In the genomic region with DNA sequence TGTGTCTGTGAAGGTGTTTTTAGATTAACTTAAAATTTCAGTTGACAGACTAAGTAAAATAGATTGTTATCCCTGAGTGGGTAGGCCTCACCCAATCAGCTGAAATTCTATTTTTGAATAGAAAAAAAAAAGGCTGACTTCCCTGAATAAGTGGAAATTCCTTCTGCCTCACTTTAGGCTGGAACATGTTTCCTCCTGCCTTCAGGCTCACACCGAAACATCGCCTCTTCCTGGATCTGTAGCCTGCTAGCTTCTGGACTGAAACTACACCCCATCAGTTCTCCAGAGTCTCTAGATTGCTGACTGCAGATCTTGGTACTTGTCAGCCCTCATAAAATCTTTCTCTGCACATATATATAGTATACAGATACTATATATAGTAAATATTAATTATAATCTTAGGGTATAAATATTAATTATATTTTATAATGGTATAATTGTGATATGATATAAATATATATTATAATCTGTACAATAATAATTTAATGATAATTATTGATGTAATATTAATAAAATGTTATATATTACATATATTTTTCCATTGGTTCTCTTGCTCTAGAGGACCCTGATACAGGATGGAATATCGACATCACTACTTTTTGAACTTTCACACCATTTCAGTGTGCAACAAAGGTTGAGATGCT, we compare ENCODE assay signal across 22 cellular contexts. TPM values are rescaled to one million over a fixed set of nuclear protein-coding genes. Genes with fewer than 3 reads are reported as not detected.
A peak's percentile ranks its signal among the peaks of the same experiment; 100 is the strongest.
DNase-seq lines count a peak whose midpoint lies in the region; ATAC-seq, FAIRE-seq and TF ChIP-seq lines count a peak whose summit lies in the region.
"Had no signal": no experiment of that assay in that cellular context is flagged by ENCODE, and none has a peak within 500 bp of the region (broad histone marks: within the 10 kb centered on the region; RNA-seq: fewer than 3 reads in every experiment).

No MANE protein-coding gene starts in this region.

- no peaks in the 10 kb centered on the region for H3K36me3 Mint-ChIP-seq in chondrocyte (ENCODE audit: low read depth)
- H3K36me3 Mint-ChIP-seq: CD4-positive, CD25-positive, alpha-beta regulatory T cell; CD8-positive, alpha-beta T cell had no signal

- peak; percentile 82 for FAIRE-seq in A204.1 (lab: Jason Lieb, UNC)
- FAIRE-seq in TTC549 (lab: Jason Lieb, UNC), result peak; percentile 5
- FAIRE-seq in frontal cortex (lab: Jason Lieb, UNC), result peak; percentile 64
- FAIRE-seq: GM12878, GM18507, H54 had no signal

- H3K4me3 ChIP-seq in epithelial cell of esophagus (ENCODE audit: low read length) (no peak overlapping the region), MG63 (no peak overlapping the region)
- H3K4me3 ChIP-seq: BLaER1, GM12878, HAP-1 had no signal

- ATAC-seq in left ventricle myocardium superior, result no peak
- ATAC-seq: CD8-positive, alpha-beta T cell; GM12878 had no signal

- peaks cover 6% of the 10 kb centered on the region for H3K27me3 Mint-ChIP-seq in chondrocyte (ENCODE audit: low read depth)
- H3K27me3 Mint-ChIP-seq: B cell; CD4-positive, CD25-positive, alpha-beta regulatory T cell had no signal

- no peak overlapping the region for H3K4me3 Mint-ChIP-seq in chondrocyte (ENCODE audit: unreplicated experiment)
- H3K4me3 Mint-ChIP-seq: B cell; CD4-positive, CD25-positive, alpha-beta regulatory T cell; CD8-positive, alpha-beta T cell; HFFc6 had no signal

- no peaks in the 10 kb centered on the region for H3K36me3 ChIP-seq in MG63
- H3K36me3 ChIP-seq: BLaER1, HAP-1 had no signal

- intact Hi-C loops in left ventricle myocardium superior (cut with micrococcal nuclease), result no loop called here

- no peaks in the 10 kb centered on the region for H3K4me1 Mint-ChIP-seq in chondrocyte (ENCODE audit: low read depth)
- H3K4me1 Mint-ChIP-seq: B cell; CD4-positive, CD25-positive, alpha-beta regulatory T cell had no signal

- DNase-seq in epithelial cell of esophagus (ENCODE audit: low read depth) (peak; percentile 53), frontal cortex (ENCODE audit: low spot score in 2 of 2) (no peak), COLO668 (lab: John Stamatoyannopoulos, UW; ENCODE audit: unreplicated experiment) (no peak), chondrocyte (ENCODE audit: low spot score) (no peak), MG63 (no peak), left ventricle myocardium superior (no peak)
- DNase-seq: CD4-positive, CD25-positive, alpha-beta regulatory T cell; CD8-positive, alpha-beta T cell; DMS 273 treated with DMSO at 0.1 percent for 48 hours; DMS79; EL; GDM1; GOT3; HFFc6 had no signal

- no peaks in the 10 kb centered on the region for H3K9me3 ChIP-seq in MG63
- H3K9me3 ChIP-seq: HAP-1 had no signal

- TF ChIP-seq CTCF in epithelial cell of esophagus (IDR thresholded peaks at IDR 0.05; ENCODE audit: insufficient read depth, low read depth, low read length, missing control alignments) (no peak), chondrocyte (IDR thresholded peaks at IDR 0.05) (no peak)

- H3K9me3 Mint-ChIP-seq in chondrocyte (ENCODE audit: low read depth), result peaks cover 4% of the 10 kb centered on the region

- no peaks in the 10 kb centered on the region for H3K27me3 ChIP-seq in MG63
- H3K27me3 ChIP-seq: BLaER1 had no signal

- H3K27ac Mint-ChIP-seq in chondrocyte (ENCODE audit: unreplicated experiment), result no peak overlapping the region
- H3K27ac Mint-ChIP-seq: B cell; CD4-positive, CD25-positive, alpha-beta regulatory T cell; CD8-positive, alpha-beta T cell; HFFc6 had no signal

RNA-seq across cellular contexts. Expression of a gene that starts 13.7 kb away (rescaled TPM):
- 11.0 TPM for total RNA-seq in frontal cortex
- total RNA-seq in chondrocyte, result 36.6 to 41.3 TPM (median 38.5 TPM) in 3 replicates
- 1.9 and 3.3 TPM in 2 replicates for total RNA-seq in MG63 (2014; rRNA removed; shearing (Covaris generic); ENCODE audit: low replicate concordance)
- total RNA-seq in left ventricle myocardium superior, result 8.5 TPM
- total RNA-seq: B cell; CD4-positive, CD25-positive, alpha-beta regulatory T cell; CD8-positive, alpha-beta T cell had no signal
